9 cellular contexts compared by ENCODE assay signal in genomic region chr18:49238433-49239042, GRCh38.
A peak's percentile ranks its signal among the peaks of the same experiment; 100 is the strongest.
DNase-seq lines count a peak whose midpoint lies in the region; ATAC-seq and TF ChIP-seq lines count a peak whose summit lies in the region.
"Had no signal": no experiment of that assay in that cellular context is flagged by ENCODE, and none has a peak within 500 bp of the region (broad histone marks: within the 10 kb centered on the region; RNA-seq: fewer than 3 reads in every experiment).

No MANE protein-coding gene starts in this region.

- H2AFZ ChIP-seq in Loucy (ENCODE audit: low read length): no peak overlapping the region

- no peaks in the 10 kb centered on the region for H3K27me3 ChIP-seq in Loucy (ENCODE audit: insufficient read depth, low read length, poor library complexity, severe bottlenecking)
- no peaks in the 10 kb centered on the region for H3K27me3 ChIP-seq in body of pancreas

- H3K9me3 ChIP-seq in Loucy (ENCODE audit: insufficient read depth, low read depth, low read length) (no peaks in the 10 kb centered on the region), body of pancreas (no peaks in the 10 kb centered on the region), mucosa of descending colon (no peaks in the 10 kb centered on the region)

- H3K36me3 ChIP-seq in Loucy (ENCODE audit: insufficient read depth, low read length): no peaks in the 10 kb centered on the region
- no peaks in the 10 kb centered on the region for H3K36me3 ChIP-seq in body of pancreas (replicated peaks in 1 of 2; ENCODE audit: insufficient read depth in 1 of 2, low read depth in 2 of 2)
- H3K36me3 ChIP-seq in mucosa of descending colon (ENCODE audit: low read depth): no peaks in the 10 kb centered on the region

- TF ChIP-seq CTCF in Loucy (conservative IDR thresholded peaks at IDR 0.05; ENCODE audit: low read length) (peak; percentile 73), body of pancreas (IDR thresholded peaks at IDR 0.05) (peak in 6 of 7 experiments; percentile 13 to 33 (median 22)), mucosa of descending colon (IDR thresholded peaks at IDR 0.05) (peak; percentile 8)

- no peaks in the 10 kb centered on the region for H3F3A ChIP-seq in Loucy (ENCODE audit: low read depth)

- H3K27ac ChIP-seq in body of pancreas: no peak overlapping the region

- H3K9ac ChIP-seq in Loucy (ENCODE audit: low read depth, low read length, poor library complexity, severe bottlenecking): no peak overlapping the region

- no peak overlapping the region for H3K4me2 ChIP-seq in Loucy (ENCODE audit: low read depth, low read length, poor library complexity, severe bottlenecking)

- DNase-seq in DMS53 (lab: John Stamatoyannopoulos, UW) (peak; percentile 67), DMS53 treated with DMSO at 0.1 percent for 48 hours (lab: John Stamatoyannopoulos, UW; ENCODE audit: unreplicated experiment) (no peak), body of pancreas (no peak), mucosa of descending colon (peak in 1 of 3 donors; percentile 28), DMS79 treated with DMSO at 0.1 percent for 48 hours (lab: John Stamatoyannopoulos, UW) (no peak)
- DNase-seq in activated naive CD4-positive, alpha-beta T cell treated with Interleukin-2 at 50 U/mL for 16 hours: no peak

- WGBS in body of pancreas, 2 donors: 77 to 88% methylated on average over 2 of the region's 2 CpGs

- intact Hi-C loops in body of pancreas (cut with DNase I) (no loop called here), mucosa of descending colon (cut with DNase I, micrococcal nuclease) (no loop called here)

- H3K4me1 ChIP-seq in Loucy (ENCODE audit: insufficient read depth, low read length, poor library complexity, severe bottlenecking) (peaks cover 10% of the 10 kb centered on the region), body of pancreas (no peaks in the 10 kb centered on the region), mucosa of descending colon (ENCODE audit: low read depth) (no peaks in the 10 kb centered on the region)

- no peaks in the 10 kb centered on the region for H3K9me2 ChIP-seq in Loucy (replicated peaks; ENCODE audit: low read depth, low read length)

- no peaks in the 10 kb centered on the region for H4K20me1 ChIP-seq in Loucy (ENCODE audit: insufficient read depth, low read length, poor library complexity, severe bottlenecking)

- no peak for TF ChIP-seq POLR2A in body of pancreas (IDR thresholded peaks at IDR 0.05)

- no peaks in the 10 kb centered on the region for H3K79me2 ChIP-seq in Loucy (ENCODE audit: insufficient read depth, low read length)

- ATAC-seq in body of pancreas: no peak
- peak; percentile 29 for ATAC-seq in mucosa of descending colon
- no peak for ATAC-seq in GM21825 (IDR thresholded peaks at IDR 0.05; ENCODE audit: unreplicated experiment)
- ATAC-seq: naive thymus-derived CD8-positive, alpha-beta T cell had no signal

- H3K4me3 ChIP-seq in Loucy (ENCODE audit: low read length, poor library complexity, severe bottlenecking): no peak overlapping the region
- no peak overlapping the region for H3K4me3 ChIP-seq in body of pancreas
- no peak overlapping the region for H3K4me3 ChIP-seq in mucosa of descending colon

Comparison
In these comparisons a context has a peak if more than half of its experiments do, and no peak if none do; other contexts are left out.
1. CTCF ChIP-seq: peak in every context shown above with its lines; median percentile 73 in Loucy; 22 in body of pancreas; 8 in mucosa of descending colon.